In the genomic region with DNA sequence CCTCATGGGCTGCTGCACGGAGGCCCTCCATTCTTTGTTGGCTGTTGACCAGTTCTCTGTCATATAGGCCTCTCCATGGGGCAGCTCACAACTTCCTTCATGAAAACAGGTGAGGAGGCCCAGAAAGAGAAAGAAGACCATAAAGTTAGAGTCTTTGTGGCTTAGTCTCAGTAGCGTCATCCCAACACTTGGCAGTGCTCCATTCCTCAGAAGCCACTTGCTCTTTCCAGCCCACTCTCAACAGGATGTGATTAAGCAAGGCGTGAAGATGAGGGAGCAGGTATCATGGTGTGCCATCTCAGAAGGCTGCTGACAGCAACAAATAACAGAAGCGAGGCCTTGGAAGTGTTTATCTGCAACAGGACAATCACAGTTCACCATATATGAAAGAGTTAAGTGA, we compare ENCODE assay signal across 13 cellular contexts. TPM values are rescaled to one million over a fixed set of nuclear protein-coding genes. Genes with fewer than 3 reads are reported as not detected.
A peak's percentile ranks its signal among the peaks of the same experiment; 100 is the strongest.
DNase-seq lines count a peak whose midpoint lies in the region; FAIRE-seq and TF ChIP-seq lines count a peak whose summit lies in the region.
"Not testable (repeated sequence)": the region's sequence is repeated elsewhere in the genome, so short reads cannot be mapped to it uniquely, and the experiment has no call there.
"Had no signal": no experiment of that assay in that cellular context is flagged by ENCODE, and none has a peak within 500 bp of the region (broad histone marks: within the 10 kb centered on the region; RNA-seq: fewer than 3 reads in every experiment).

No MANE protein-coding gene starts in this region.

- H3K27me3 Mint-ChIP-seq in astrocyte (ENCODE audit: low read depth, unreplicated experiment), result not testable (repeated sequence)

- H2AK5ac ChIP-seq in mesendoderm (ENCODE audit: low read length), result not testable (repeated sequence)

- H2BK120ac ChIP-seq in mesendoderm (ENCODE audit: low read depth, low read length), result not testable (repeated sequence)

- not testable (repeated sequence) for H4K20me1 ChIP-seq in astrocyte (ENCODE audit: insufficient read depth, low read length)

- H2AFZ ChIP-seq in astrocyte (ENCODE audit: low read depth, low read length), result not testable (repeated sequence)

- H3K4me2 ChIP-seq in astrocyte (ENCODE audit: low read length); mesendoderm (ENCODE audit: low read length): not testable (repeated sequence)

- not testable (repeated sequence) for H3K36me3 Mint-ChIP-seq in astrocyte (ENCODE audit: low read depth, unreplicated experiment)

- no CpG with 5 or more reads among the region's 4 CpGs for WGBS in mesendoderm (ENCODE audit: extremely low coverage, insufficient coverage, low lambda C conversion rate)

- not testable (repeated sequence) for H4K5ac ChIP-seq in mesendoderm (ENCODE audit: low read length)

- TF ChIP-seq CTCF in astrocyte (IDR thresholded peaks at IDR 0.05; ENCODE audit: insufficient read depth, low read depth, low read length); bronchial epithelial cell (IDR thresholded peaks at IDR 0.05; ENCODE audit: insufficient read depth, low read length, severe bottlenecking); epithelial cell of esophagus (IDR thresholded peaks at IDR 0.05; ENCODE audit: insufficient read depth, low read depth, low read length, missing control alignments): not testable (repeated sequence)

- H3K79me2 ChIP-seq in astrocyte (ENCODE audit: insufficient read depth, low read length); mesendoderm (ENCODE audit: control insufficient read depth, insufficient read depth, low read length): not testable (repeated sequence)

- H3K9me3 Mint-ChIP-seq in astrocyte (ENCODE audit: unreplicated experiment), result not testable (repeated sequence)

- H3K27me3 ChIP-seq in astrocyte (ENCODE audit: insufficient read depth, low read length); bronchial epithelial cell (ENCODE audit: control insufficient read depth, insufficient read depth, low read length); mesendoderm (ENCODE audit: insufficient read depth, low read length, poor library complexity): not testable (repeated sequence)

- not testable (repeated sequence) for H3K27ac ChIP-seq in astrocyte (ENCODE audit: low read depth, low read length); mesendoderm (ENCODE audit: low read depth, low read length)

- H3K27ac Mint-ChIP-seq in astrocyte (ENCODE audit: unreplicated experiment), result not testable (repeated sequence)

- not testable (repeated sequence) for FAIRE-seq in astrocyte (lab: Jason Lieb, UNC); bronchial epithelial cell (lab: Jason Lieb, UNC)

- DNase-seq in DMS79 (lab: John Stamatoyannopoulos, UW) (peak; percentile 0), H4 (ENCODE audit: low spot score) (peak; percentile 11), M059J (ENCODE audit: low read depth) (peak; percentile 1), astrocyte (ENCODE audit: low read depth) (peak; percentile 30), bronchial epithelial cell (ENCODE audit: low read depth) (peak; percentile 17), epithelial cell of esophagus (ENCODE audit: low read depth) (peak; percentile 14), mesendoderm (peak; percentile 12)

- not testable (repeated sequence) for H3K4me1 Mint-ChIP-seq in astrocyte (ENCODE audit: low read depth, unreplicated experiment)

- not testable (repeated sequence) for H2BK15ac ChIP-seq in mesendoderm (replicated peaks; ENCODE audit: low read depth)

- not testable (repeated sequence) for H4K8ac ChIP-seq in mesendoderm (ENCODE audit: low read depth, low read length)

- not testable (repeated sequence) for H2BK5ac ChIP-seq in mesendoderm (ENCODE audit: low read length)

- not testable (repeated sequence) for H3K9me3 ChIP-seq in astrocyte (ENCODE audit: insufficient read depth, low read depth, low read length)

- H3K4me1 ChIP-seq in astrocyte (ENCODE audit: insufficient read depth, low read length); mesendoderm (ENCODE audit: control insufficient read depth, low read depth, low read length): not testable (repeated sequence)

- not testable (repeated sequence) for H3K4ac ChIP-seq in mesendoderm (ENCODE audit: low read depth, low read length)

- H3K18ac ChIP-seq in mesendoderm (ENCODE audit: low read length), result not testable (repeated sequence)

- not testable (repeated sequence) for H3K23ac ChIP-seq in mesendoderm (ENCODE audit: low read length)

- not testable (repeated sequence) for H3K56ac ChIP-seq in mesendoderm (ENCODE audit: low read length)

- not testable (repeated sequence) for H3K9ac ChIP-seq in astrocyte (ENCODE audit: low read length); mesendoderm (ENCODE audit: low read length)

- H3K4me3 ChIP-seq in astrocyte (ENCODE audit: insufficient read depth, low read depth, low read length); bronchial epithelial cell (ENCODE audit: low read depth, low read length); epithelial cell of esophagus (ENCODE audit: low read length); mesendoderm (ENCODE audit: low read length): not testable (repeated sequence)

- not testable (repeated sequence) for H3K79me1 ChIP-seq in mesendoderm (ENCODE audit: low read length)

- not testable (repeated sequence) for H3K4me3 Mint-ChIP-seq in astrocyte (ENCODE audit: unreplicated experiment)

- not testable (repeated sequence) for H3K36me3 ChIP-seq in astrocyte (ENCODE audit: insufficient read depth, low read length); bronchial epithelial cell (ENCODE audit: control insufficient read depth, insufficient read depth, low read length); mesendoderm (ENCODE audit: control insufficient read depth, insufficient read depth, low read length)

RNA-seq across cellular contexts. Expression of gene VCX3B, which starts 30.4 kb away (rescaled TPM):
- 296 and 316 TPM in 2 replicates for total RNA-seq in H4 (2014; rRNA removed; shearing (Covaris generic))
- total RNA-seq in M059J (2014; rRNA removed; shearing (Covaris generic)), result 0.62 TPM in 1 of 2 replicates, not detected in the other
- total RNA-seq in astrocyte (not detected in 2 replicates), bronchial epithelial cell (0.26 TPM in 2 replicates)
- polyA plus RNA-seq in mesendoderm (2013, experiment 1 of 2), result not detected
- polyA plus RNA-seq in mesendoderm (2013, experiment 2 of 2), result not detected
- total RNA-seq: Calu3; CD4-positive, alpha-beta memory T cell; GM12878; GM23338; H7 had no signal
- polyA plus RNA-seq: BJ; CD4-positive, alpha-beta memory T cell had no signal

Comparison
In these comparisons a context has a peak if more than half of its experiments do, and no peak if none do; other contexts are left out.
1. RNA of gene VCX3B, which starts 30.4 kb away (total RNA-seq): 296 to 316 TPM in H4; 0.62 TPM in M059J, 0.26 TPM in bronchial epithelial cell and not detected in astrocyte; every median in the first group is over 100 times any median in the second.
2. Peak in every context shown above with its lines, with median percentiles within 50 percentile points of each other: DNase-seq.